21 cellular contexts compared by ENCODE assay signal in genomic region chr3:81753416-81754014, GRCh38. TPM values are rescaled to one million over a fixed set of nuclear protein-coding genes. Genes with fewer than 3 reads are reported as not detected.
DNase-seq lines count a peak whose midpoint lies in the region; ATAC-seq, FAIRE-seq and TF ChIP-seq lines count a peak whose summit lies in the region.
"Had no signal": no experiment of that assay in that cellular context is flagged by ENCODE, and none has a peak within 500 bp of the region (broad histone marks: within the 10 kb centered on the region; RNA-seq: fewer than 3 reads in every experiment).

No MANE protein-coding gene starts in this region.

- POLR2A ChIA-PET in SK-N-SH (lab: Yijun Ruan, JAX), result no interaction called here

- H3K9me3 ChIP-seq in DND-41 (ENCODE audit: insufficient read depth, low read length, severe bottlenecking), result peaks cover 11% of the 10 kb centered on the region
- 0 out of 2 replicates have a peak, but pooled peaks cover 8% of the 10 kb centered on the region for H3K9me3 ChIP-seq in SK-N-SH
- no peaks in the 10 kb centered on the region for H3K9me3 ChIP-seq in hepatocyte (ENCODE audit: low read depth)
- H3K9me3 ChIP-seq: Caco-2, SJSA1 had no signal

- peak; percentile 76 for ATAC-seq in DND-41 (ENCODE audit: insufficient read depth, low read depth)
- peak; percentile 46 for ATAC-seq in HG02973 (IDR thresholded peaks at IDR 0.05; ENCODE audit: unreplicated experiment)
- ATAC-seq in activated T-helper 17 cell treated with anti-CD3 and anti-CD28 coated beads, Interleukin-2, amount 50 U/mL, for 72 hours (replicated peaks), result peak; percentile 21
- ATAC-seq: GM23338, HCT116 had no signal

- CTCF ChIA-PET in SK-N-SH (lab: Yijun Ruan, JAX), result no interaction called here

- H3K4me1 Mint-ChIP-seq in activated T-helper 17 cell treated with anti-CD3 and anti-CD28 coated beads, Interleukin-2, amount 50 U/mL, for 72 hours, result peaks cover 23% of the 10 kb centered on the region
- H3K4me1 Mint-ChIP-seq: B cell had no signal

- H3K4me2 ChIP-seq in DND-41 (ENCODE audit: insufficient read depth, low read length), result peak overlapping the region; percentile 39
- no peak overlapping the region for H3K4me2 ChIP-seq in SK-N-SH
- no peak overlapping the region for H3K4me2 ChIP-seq in hepatocyte
- H3K4me2 ChIP-seq: GM23338 had no signal

- H3K27ac Mint-ChIP-seq in activated T-helper 17 cell treated with anti-CD3 and anti-CD28 coated beads, Interleukin-2, amount 50 U/mL, for 72 hours, result no peak overlapping the region
- H3K27ac Mint-ChIP-seq: B cell; CD4-positive, CD25-positive, alpha-beta regulatory T cell; GM23338 had no signal

- H3K4me3 ChIP-seq in DND-41 (ENCODE audit: low read depth in 1 of 2, low read length in 2 of 2) (no peak overlapping the region), SK-N-SH (ENCODE audit: low read depth in 2 of 2, low read length in 1 of 2) (no peak overlapping the region), hepatocyte (no peak overlapping the region)
- H3K4me3 ChIP-seq: GM23338, SJSA1 had no signal

- no peak overlapping the region for H3K4me3 Mint-ChIP-seq in activated T-helper 17 cell treated with anti-CD3 and anti-CD28 coated beads, Interleukin-2, amount 50 U/mL, for 72 hours
- H3K4me3 Mint-ChIP-seq: B cell, GM23338 had no signal

- H3K4me1 ChIP-seq in DND-41 (ENCODE audit: insufficient read depth, low read length), result peaks cover 55% of the 10 kb centered on the region
- 0 out of 4 replicates have a peak, but pooled peaks cover 0 to 6% of the 10 kb centered on the region in 2 experiments for H3K4me1 ChIP-seq in SK-N-SH (ENCODE audit: control insufficient read depth in 1 of 2, insufficient read depth in 2 of 2, low read depth in 1 of 2, low read length in 1 of 2)
- no peaks in the 10 kb centered on the region for H3K4me1 ChIP-seq in hepatocyte (ENCODE audit: insufficient read depth)
- H3K4me1 ChIP-seq: Caco-2 had no signal

- peak; percentile 66 for FAIRE-seq in GM19239 (lab: Jason Lieb, UNC)

- TF ChIP-seq RAD21 in SK-N-SH (IDR thresholded peaks at IDR 0.05; ENCODE audit: low read length), result no peak

- H3K9me2 ChIP-seq in SK-N-SH (no peaks in the 10 kb centered on the region), hepatocyte (replicated peaks; ENCODE audit: insufficient read depth) (no peaks in the 10 kb centered on the region)

- H3K27me3 ChIP-seq in DND-41 (ENCODE audit: insufficient read depth, low read length, poor library complexity), result no peaks in the 10 kb centered on the region
- H3K27me3 ChIP-seq in SK-N-SH (ENCODE audit: insufficient read depth), result no peaks in the 10 kb centered on the region
- no peaks in the 10 kb centered on the region for H3K27me3 ChIP-seq in hepatocyte
- H3K27me3 ChIP-seq: SJSA1 had no signal

- H3K79me2 ChIP-seq in DND-41 (ENCODE audit: insufficient read depth, low read length) (peaks cover 98% of the 10 kb centered on the region), SK-N-SH (ENCODE audit: insufficient read depth) (peaks cover 77% of the 10 kb centered on the region), hepatocyte (peaks cover 16% of the 10 kb centered on the region)

- peaks cover 86% of the 10 kb centered on the region for H3K36me3 ChIP-seq in DND-41 (ENCODE audit: insufficient read depth, low read length)
- peaks cover 0 to 19% of the 10 kb centered on the region in 2 experiments for H3K36me3 ChIP-seq in SK-N-SH (replicated peaks in 1 of 2; ENCODE audit: control insufficient read depth in 1 of 2, insufficient read depth in 2 of 2, low read length in 1 of 2)
- H3K36me3 ChIP-seq in hepatocyte (replicated peaks; ENCODE audit: insufficient read depth, low read depth), result no peaks in the 10 kb centered on the region

- H3K36me3 Mint-ChIP-seq in activated T-helper 17 cell treated with anti-CD3 and anti-CD28 coated beads, Interleukin-2, amount 50 U/mL, for 72 hours (ENCODE audit: low read depth), result peaks cover 93% of the 10 kb centered on the region

- DNase-seq in DND-41, result no peak
- no peak for DNase-seq in GM19239 (ENCODE audit: insufficient read length, low spot score)
- no peak for DNase-seq in GDM1 (lab: John Stamatoyannopoulos, UW)
- DNase-seq in SK-N-SH, result no peak
- DNase-seq in hepatocyte (ENCODE audit: low spot score), result no peak
- DNase-seq in DMS153 (lab: John Stamatoyannopoulos, UW), result no peak
- DNase-seq: Caco-2; CD4-positive, CD25-positive, alpha-beta regulatory T cell; DMS53; KBM-7; NCI-H1048; NCI-H146; NCI-H2081; NCI-H510A treated with DMSO at 0.1 percent for 48 hours had no signal

- peaks cover 3% of the 10 kb centered on the region for H3F3A ChIP-seq in SK-N-SH (replicated peaks; ENCODE audit: insufficient read depth)

- no peaks in the 10 kb centered on the region for H3K27me3 Mint-ChIP-seq in activated T-helper 17 cell treated with anti-CD3 and anti-CD28 coated beads, Interleukin-2, amount 50 U/mL, for 72 hours
- H3K27me3 Mint-ChIP-seq: B cell; CD4-positive, CD25-positive, alpha-beta regulatory T cell had no signal

- no peak for TF ChIP-seq CTCF in DND-41 (IDR thresholded peaks at IDR 0.05; ENCODE audit: borderline replicate concordance, extremely low read depth, low read length, poor library complexity, severe bottlenecking)
- TF ChIP-seq CTCF in SK-N-SH (IDR thresholded peaks at IDR 0.05), result no peak
- TF ChIP-seq CTCF in hepatocyte (IDR thresholded peaks at IDR 0.05; ENCODE audit: poor library complexity), result no peak

- H2AFZ ChIP-seq in DND-41 (ENCODE audit: low read depth, low read length) (no peak overlapping the region), SK-N-SH (ENCODE audit: low read depth) (no peak overlapping the region), hepatocyte (no peak overlapping the region)
- H2AFZ ChIP-seq: GM23338 had no signal

- H4K20me1 ChIP-seq in DND-41 (ENCODE audit: insufficient read depth, low read length) (peaks cover 6% of the 10 kb centered on the region; the same call in 1 of the 2 replicates), SK-N-SH (ENCODE audit: insufficient read depth) (no peaks in the 10 kb centered on the region), hepatocyte (ENCODE audit: insufficient read depth, poor library complexity, severe bottlenecking) (no peaks in the 10 kb centered on the region)

- H3K9ac ChIP-seq in DND-41 (ENCODE audit: low read depth, low read length), result peak overlapping the region; percentile 17
- H3K9ac ChIP-seq in SK-N-SH, result no peak overlapping the region

- no peak for TF ChIP-seq EP300 in SK-N-SH (IDR thresholded peaks at IDR 0.05; ENCODE audit: borderline replicate concordance in 1 of 2, low read depth in 1 of 2, low read length in 1 of 2)

- WGBS in SK-N-SH (ENCODE audit: low lambda C conversion rate), result 50% methylated on average over 2 of the region's 2 CpGs
- WGBS in hepatocyte (ENCODE audit: low lambda C conversion rate, missing lambda C conversion rate), result 58% methylated on average over 2 of the region's 2 CpGs

- H3K27ac ChIP-seq in DND-41 (ENCODE audit: low read length), result peak overlapping the region; percentile 53
- no peak overlapping the region for H3K27ac ChIP-seq in SK-N-SH (ENCODE audit: low read depth in 2 of 2, low read length in 1 of 2)
- no peak overlapping the region for H3K27ac ChIP-seq in hepatocyte
- H3K27ac ChIP-seq: 22Rv1, SJSA1 had no signal

- no peaks in the 10 kb centered on the region for H3K9me3 Mint-ChIP-seq in activated T-helper 17 cell treated with anti-CD3 and anti-CD28 coated beads, Interleukin-2, amount 50 U/mL, for 72 hours

TF ChIP-seq in SK-N-SH, 30 proteins besides CTCF, POLR2A, EP300 and RAD21 (continues in another document):
- no peak for TF ChIP-seq GATA2 (CRISPR knock-in tag; IDR thresholded peaks at IDR 0.05)
- TF ChIP-seq RCOR1 (IDR thresholded peaks at IDR 0.05; ENCODE audit: low read length), result no peak
- TF ChIP-seq ZBTB33 (IDR thresholded peaks at IDR 0.05; ENCODE audit: borderline replicate concordance, low read depth), result no peak

RNA-seq across cellular contexts. Expression of gene GBE1, which starts 7.9 kb away (rescaled TPM):
- 100 to 1,000 TPM in 1 of 2 donors, 10 to 100 TPM in 1; 64.4 to 251 TPM for total RNA-seq in activated T-helper 17 cell treated with anti-CD3 and anti-CD28 coated beads, Interleukin-2, amount 50 U/mL, for 72 hours
- 14.2 and 18.6 TPM in 2 replicates for polyA plus RNA-seq in SK-N-SH (2012; rRNA removed)
- 21.9 and 22.4 TPM in 2 replicates for polyA plus RNA-seq in SK-N-SH (2012; cell fraction: cytosol; rRNA removed)
- polyA plus RNA-seq in SK-N-SH (2012; cell fraction: nucleus; rRNA removed), result 6.4 and 17.7 TPM in 2 replicates
- total RNA-seq in hepatocyte, result 23.9 and 25.8 TPM in 2 replicates
- 15.6 and 17.6 TPM in 2 replicates for polyA plus RNA-seq in hepatocyte

Comparison
In these comparisons a context has a peak if more than half of its experiments do, and no peak if none do; other contexts are left out.
1. ATAC-seq: peak in every context shown above with its lines; median percentile 76 in DND-41; 46 in HG02973; 21 in activated T-helper 17 cell treated with anti-CD3 and anti-CD28 coated beads, Interleukin-2, amount 50 U/mL, for 72 hours.